In the genomic region with DNA sequence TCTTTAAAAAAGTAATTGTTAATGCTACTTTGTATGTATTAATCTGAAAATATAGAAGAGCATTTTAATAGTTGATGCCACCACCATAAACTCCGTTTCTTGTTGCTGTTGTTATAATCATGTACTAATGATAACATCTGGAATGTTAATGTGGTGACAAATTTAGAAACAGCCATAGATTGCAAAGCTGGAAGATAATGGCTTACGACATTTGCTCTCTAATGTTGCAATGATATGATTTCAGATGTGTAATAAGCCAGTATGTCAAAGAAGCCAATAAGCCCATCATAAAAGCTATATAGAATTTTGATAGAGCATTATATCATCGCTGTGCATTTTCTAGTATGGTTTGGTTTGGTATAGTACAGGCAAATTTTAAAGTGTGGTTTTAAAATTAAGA, we compare ENCODE assay signal across 17 cellular contexts.
"Had no signal": no experiment of that assay in that cellular context is flagged by ENCODE, and none has a peak within 500 bp of the region (broad histone marks: within the 10 kb centered on the region; RNA-seq: fewer than 3 reads in every experiment).

No MANE protein-coding gene starts in this region.

- H2AFZ ChIP-seq: neural progenitor cell had no signal

- H3K27me3 ChIP-seq: gastroesophageal sphincter, neural progenitor cell, ovary, tibial nerve had no signal

- H3K4me3 ChIP-seq: coronary artery, gastroesophageal sphincter, left ventricle myocardium inferior, lower lobe of right lung, neural progenitor cell, ovary, tibial nerve had no signal

- H3K27ac ChIP-seq: coronary artery, gastroesophageal sphincter, left ventricle myocardium inferior, lower lobe of right lung, neural progenitor cell, ovary, tibial nerve had no signal

- H3K9me3 ChIP-seq: gastroesophageal sphincter, lower lobe of right lung, tibial nerve had no signal

- DNase-seq: effector CD4-positive, alpha-beta T cell; glutamatergic neuron; immature natural killer cell; left ventricle myocardium inferior; lower lobe of right lung; midbrain; nucleus accumbens; ovary; right cardiac atrium; stimulated activated CD4-positive, alpha-beta T cell treated with anti-CD3 and anti-CD28 coated beads, Interleukin-4, amount 100 ng/mL, for 24 hours had no signal

- H3K4me1 ChIP-seq: lower lobe of right lung, neural progenitor cell, tibial nerve had no signal

- ATAC-seq: esophagus mucosa; gastroesophageal sphincter; lower lobe of right lung; natural killer cell treated with Interleukin-12 subunit alpha and Interleukin-12 subunit beta and Interleukin-15 and Interleukin-18, amount 100 ng/mL, for 72 hours; right cardiac atrium; stimulated activated memory B cell treated with anti-CD40 and anti-IgM and Interleukin-4, amounts not matched to agents 10 μg/mL and 1 μg/mL and 100 μg/mL, for 72 hours had no signal

- H3K4me2 ChIP-seq: neural progenitor cell had no signal

- H3K9ac ChIP-seq: neural progenitor cell had no signal

- H3K36me3 ChIP-seq: gastroesophageal sphincter, left ventricle myocardium inferior, lower lobe of right lung, neural progenitor cell, ovary, tibial nerve had no signal
